In the genomic region with DNA sequence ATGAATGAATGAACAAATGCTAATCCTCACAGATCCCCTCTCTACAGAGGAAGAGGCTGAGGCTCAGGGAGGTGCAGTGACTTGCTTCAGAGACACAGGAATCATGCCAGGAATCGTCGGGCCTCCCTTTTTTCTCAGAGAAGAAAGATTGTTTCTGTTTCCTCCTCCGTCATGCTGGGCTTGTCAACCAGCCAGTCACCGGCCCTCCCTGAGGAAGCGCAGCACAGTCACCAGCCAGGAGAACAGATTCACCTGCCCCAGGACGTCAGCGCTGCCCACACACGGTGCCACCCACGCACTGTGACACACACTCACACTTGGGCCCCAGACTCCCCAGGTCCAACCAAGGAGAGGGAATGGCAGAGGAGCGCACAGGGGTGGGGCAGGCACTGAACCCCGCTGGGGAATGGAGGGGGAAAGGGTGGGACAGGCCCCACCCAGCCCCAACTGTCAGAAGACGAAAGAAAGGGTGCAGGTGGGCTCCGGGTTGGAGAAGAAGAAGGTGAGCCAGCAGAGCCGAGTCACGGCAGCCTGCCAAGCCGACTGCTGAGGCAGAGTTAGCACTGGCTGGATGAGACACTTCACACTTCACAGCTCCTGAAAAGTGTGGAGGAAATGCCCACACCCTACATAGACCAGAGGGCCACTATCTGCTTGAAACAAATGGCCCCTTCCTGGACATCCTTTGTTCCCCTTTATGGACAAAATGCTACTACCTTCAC, we compare ENCODE assay signal across 11 cellular contexts. TPM values are rescaled to one million over a fixed set of nuclear protein-coding genes. Genes with fewer than 3 reads are reported as not detected.
A peak's percentile ranks its signal among the peaks of the same experiment; 100 is the strongest.
DNase-seq lines count a peak whose midpoint lies in the region; ATAC-seq and TF ChIP-seq lines count a peak whose summit lies in the region.
"Had no signal": no experiment of that assay in that cellular context is flagged by ENCODE, and none has a peak within 500 bp of the region (broad histone marks: within the 10 kb centered on the region; RNA-seq: fewer than 3 reads in every experiment).

No MANE protein-coding gene starts in this region.

- H3K36me3 ChIP-seq in OCI-LY3 (replicated peaks; ENCODE audit: low read depth, low read length), result no peaks in the 10 kb centered on the region
- no peaks in the 10 kb centered on the region for H3K36me3 ChIP-seq in colonic mucosa
- no peaks in the 10 kb centered on the region for H3K36me3 ChIP-seq in naive thymus-derived CD4-positive, alpha-beta T cell (ENCODE audit: control insufficient read depth in 2 of 3, insufficient read depth in 3 of 3, low read length in 3 of 3)

- TF ChIP-seq CTCF in OCI-LY3 (IDR thresholded peaks at IDR 0.05; ENCODE audit: low read depth, low read length) (no peak), colonic mucosa (IDR thresholded peaks at IDR 0.05) (no peak), lower leg skin (IDR thresholded peaks at IDR 0.05) (no peak)

- ATAC-seq in GM21381 (IDR thresholded peaks at IDR 0.05; ENCODE audit: unreplicated experiment), result no peak
- ATAC-seq in naive thymus-derived CD8-positive, alpha-beta T cell, result no peak
- no peak for ATAC-seq in naive thymus-derived CD4-positive, alpha-beta T cell

- no peaks in the 10 kb centered on the region for H3K27me3 ChIP-seq in OCI-LY3 (ENCODE audit: low read depth, low read length)
- H3K27me3 ChIP-seq in colonic mucosa, result no peaks in the 10 kb centered on the region
- H3K27me3 ChIP-seq in naive thymus-derived CD4-positive, alpha-beta T cell (ENCODE audit: control insufficient read depth in 2 of 2, insufficient read depth in 2 of 2, low read length in 2 of 2), result no peaks in the 10 kb centered on the region

- in situ Hi-C loops in ACHN (cut with HindIII; ENCODE audit: low pct_ligation_motif_present, low pct_unique_long_range_greater_than_20kb, low sequenced_read_pairs), result no loop called here

- intact Hi-C loops in colonic mucosa (cut with DNase I) (no loop called here), lower leg skin (cut with DNase I; ENCODE audit: low total_unique reads) (no loop called here)
- intact Hi-C loops in naive thymus-derived CD4-positive, alpha-beta T cell (cut with micrococcal nuclease), result no loop called here

- POLR2A ChIA-PET in naive thymus-derived CD8-positive, alpha-beta T cell (lab: Charles Lee), result interaction anchor here (1.5 kb wide), 1 partner anchor 13 kb away, joined by 4 read pairs; no protein-coding TSS in a partner anchor
- POLR2A ChIA-PET in naive thymus-derived CD4-positive, alpha-beta T cell (lab: Charles Lee), result no interaction called here

- CTCF ChIA-PET in naive thymus-derived CD4-positive, alpha-beta T cell (lab: Charles Lee), result no interaction called here

- 29 to 33% methylated on average over 16 of the region's 16 CpGs for WGBS in lower leg skin, 2 donors

- no peak overlapping the region for H3K27ac ChIP-seq in OCI-LY3 (ENCODE audit: low read length)
- H3K27ac ChIP-seq in colonic mucosa, result no peak overlapping the region
- H3K27ac ChIP-seq in naive thymus-derived CD4-positive, alpha-beta T cell (ENCODE audit: low read depth, low read length), result no peak overlapping the region
- H3K27ac ChIP-seq: PC-9 had no signal

- H4K20me1 ChIP-seq in OCI-LY3 (ENCODE audit: insufficient read depth, low read length), result no peaks in the 10 kb centered on the region

- H3K4me3 Mint-ChIP-seq in naive thymus-derived CD8-positive, alpha-beta T cell, result no peak overlapping the region
- H3K4me3 Mint-ChIP-seq in naive thymus-derived CD4-positive, alpha-beta T cell, result no peak overlapping the region
- H3K4me3 Mint-ChIP-seq: nephron had no signal

- peaks cover 0 to 2% (median 2%) of the 10 kb centered on the region in 3 donors for H3K36me3 Mint-ChIP-seq in naive thymus-derived CD8-positive, alpha-beta T cell
- peaks cover 1 to 2% (median 1%) of the 10 kb centered on the region in 5 donors for H3K36me3 Mint-ChIP-seq in naive thymus-derived CD4-positive, alpha-beta T cell

- H3K4me1 Mint-ChIP-seq in naive thymus-derived CD8-positive, alpha-beta T cell, result peaks cover 0 to 3% (median 0%) of the 10 kb centered on the region in 4 donors
- no peaks in the 10 kb centered on the region for H3K4me1 Mint-ChIP-seq in naive thymus-derived CD4-positive, alpha-beta T cell

- peaks cover 24% of the 10 kb centered on the region for H3K4me1 ChIP-seq in OCI-LY3 (ENCODE audit: low read length)
- H3K4me1 ChIP-seq in colonic mucosa, result no peaks in the 10 kb centered on the region
- no peaks in the 10 kb centered on the region for H3K4me1 ChIP-seq in naive thymus-derived CD4-positive, alpha-beta T cell (ENCODE audit: control insufficient read depth in 2 of 2, insufficient read depth in 2 of 2, low read length in 2 of 2)

- peak overlapping the region; percentile 40; the same call in 1 of the 2 replicates for H2AFZ ChIP-seq in OCI-LY3 (ENCODE audit: low read depth, low read length)
- H2AFZ ChIP-seq: PC-9 had no signal

- DNase-seq in ACHN (peak; percentile 43), colonic mucosa (peak; percentile 54), occipital lobe (lab: John Stamatoyannopoulos, UW) (peak; percentile 33), lower leg skin (ENCODE audit: low spot score in 2 of 2) (no peak)
- DNase-seq in naive thymus-derived CD8-positive, alpha-beta T cell, result no peak
- DNase-seq in naive thymus-derived CD4-positive, alpha-beta T cell, result no peak
- DNase-seq: MM.1S, PC-9 had no signal

- TF ChIP-seq POLR2A in lower leg skin (IDR thresholded peaks at IDR 0.05), result no peak

- H3K4me2 ChIP-seq in OCI-LY3 (ENCODE audit: low read length), result peak overlapping the region; percentile 31
- H3K4me2 ChIP-seq: PC-9 had no signal

- H3K9me3 Mint-ChIP-seq in naive thymus-derived CD8-positive, alpha-beta T cell, result peaks cover 0 to 7% (median 2%) of the 10 kb centered on the region in 9 donors
- H3K9me3 Mint-ChIP-seq in naive thymus-derived CD4-positive, alpha-beta T cell, result peaks cover 0 to 8% (median 2%) of the 10 kb centered on the region in 11 donors

- H3K9ac ChIP-seq in OCI-LY3 (ENCODE audit: low read length), result no peak overlapping the region
- H3K9ac ChIP-seq in colonic mucosa (ENCODE audit: low read depth in 2 of 2, low read length in 2 of 2), result peak overlapping the region in 1 of 2 donors; percentile 43

- H3K4me3 ChIP-seq in OCI-LY3 (ENCODE audit: low read length) (no peak overlapping the region; the same call in 1 of the 2 replicates), colonic mucosa (no peak overlapping the region), lower leg skin (ENCODE audit: low read depth, poor library complexity, severe bottlenecking) (no peak overlapping the region)
- no peak overlapping the region for H3K4me3 ChIP-seq in naive thymus-derived CD4-positive, alpha-beta T cell (ENCODE audit: low read length)
- H3K4me3 ChIP-seq: PC-9 had no signal

- no peaks in the 10 kb centered on the region for H3K27me3 Mint-ChIP-seq in naive thymus-derived CD8-positive, alpha-beta T cell
- peaks cover 0 to 9% (median 0%) of the 10 kb centered on the region in 5 donors for H3K27me3 Mint-ChIP-seq in naive thymus-derived CD4-positive, alpha-beta T cell

- no peaks in the 10 kb centered on the region for H3K9me3 ChIP-seq in OCI-LY3 (ENCODE audit: insufficient read depth, low read length)
- H3K9me3 ChIP-seq in colonic mucosa, result no peaks in the 10 kb centered on the region
- no peaks in the 10 kb centered on the region for H3K9me3 ChIP-seq in naive thymus-derived CD4-positive, alpha-beta T cell (ENCODE audit: control insufficient read depth in 2 of 3, low read length in 3 of 3)

- peak overlapping the region in 2 of 10 donors; percentile 9 to 75 for H3K27ac Mint-ChIP-seq in naive thymus-derived CD8-positive, alpha-beta T cell
- no peak overlapping the region for H3K27ac Mint-ChIP-seq in naive thymus-derived CD4-positive, alpha-beta T cell

- H3K79me2 ChIP-seq in OCI-LY3 (ENCODE audit: low read length), result no peaks in the 10 kb centered on the region

RNA-seq across cellular contexts. Expression of gene ERGIC1, which starts 13.8 kb away (rescaled TPM):
- 100 to 1,000 TPM; 173 to 191 TPM for total RNA-seq in colonic mucosa
- total RNA-seq in occipital lobe, result 41.5 TPM
- 100 to 1,000 TPM in 1 of 4 donors, 10 to 100 TPM in 3; 62.9 to 114 (median 82.6) TPM for total RNA-seq in lower leg skin
- total RNA-seq in naive thymus-derived CD8-positive, alpha-beta T cell, result 10 to 100 TPM; 68.0 to 74.4 TPM
- polyA plus RNA-seq in naive thymus-derived CD8-positive, alpha-beta T cell, result 10 to 100 TPM; 18.4 to 23.8 (median 21.5) TPM
- total RNA-seq in naive thymus-derived CD4-positive, alpha-beta T cell, result 10 to 100 TPM; 44.4 to 71.3 (median 53.5) TPM
- 10 to 100 TPM; 18.3 to 18.9 TPM for polyA plus RNA-seq in naive thymus-derived CD4-positive, alpha-beta T cell

RNA-seq across cellular contexts. Expression of gene DUSP1, which starts 49.2 kb away (rescaled TPM):
- total RNA-seq in colonic mucosa (100 to 1,000 TPM in 1 of 2 donors, 10 to 100 TPM in 1; 61.7 to 102 TPM), occipital lobe (54.1 TPM), lower leg skin (1,000 to 10,000 TPM in 3 of 4 donors, 100 to 1,000 TPM in 1; 811 to 2,389 (median 1,820) TPM)
- total RNA-seq in naive thymus-derived CD8-positive, alpha-beta T cell, result 10 to 100 TPM; 23.5 to 24.1 TPM
- 100 to 1,000 TPM; 102 to 660 (median 258) TPM for polyA plus RNA-seq in naive thymus-derived CD8-positive, alpha-beta T cell
- 1,000 to 10,000 TPM in 2 of 5 experiments, 10 to 100 TPM in 2, 1 to 10 TPM in 1; 5.4 to 2,522 (median 40.7) TPM for total RNA-seq in naive thymus-derived CD4-positive, alpha-beta T cell
- polyA plus RNA-seq in naive thymus-derived CD4-positive, alpha-beta T cell, result 10 to 100 TPM; 53.5 to 81.3 TPM

Comparison
In these comparisons a context has a peak if more than half of its experiments do, and no peak if none do; other contexts are left out.
1. DNase-seq: peak in ACHN (single experiment), colonic mucosa (single experiment) and occipital lobe (single experiment); none in lower leg skin (0 of 2), naive thymus-derived CD8-positive, alpha-beta T cell (0 of 10) and naive thymus-derived CD4-positive, alpha-beta T cell (0 of 9).